In the genomic region with DNA sequence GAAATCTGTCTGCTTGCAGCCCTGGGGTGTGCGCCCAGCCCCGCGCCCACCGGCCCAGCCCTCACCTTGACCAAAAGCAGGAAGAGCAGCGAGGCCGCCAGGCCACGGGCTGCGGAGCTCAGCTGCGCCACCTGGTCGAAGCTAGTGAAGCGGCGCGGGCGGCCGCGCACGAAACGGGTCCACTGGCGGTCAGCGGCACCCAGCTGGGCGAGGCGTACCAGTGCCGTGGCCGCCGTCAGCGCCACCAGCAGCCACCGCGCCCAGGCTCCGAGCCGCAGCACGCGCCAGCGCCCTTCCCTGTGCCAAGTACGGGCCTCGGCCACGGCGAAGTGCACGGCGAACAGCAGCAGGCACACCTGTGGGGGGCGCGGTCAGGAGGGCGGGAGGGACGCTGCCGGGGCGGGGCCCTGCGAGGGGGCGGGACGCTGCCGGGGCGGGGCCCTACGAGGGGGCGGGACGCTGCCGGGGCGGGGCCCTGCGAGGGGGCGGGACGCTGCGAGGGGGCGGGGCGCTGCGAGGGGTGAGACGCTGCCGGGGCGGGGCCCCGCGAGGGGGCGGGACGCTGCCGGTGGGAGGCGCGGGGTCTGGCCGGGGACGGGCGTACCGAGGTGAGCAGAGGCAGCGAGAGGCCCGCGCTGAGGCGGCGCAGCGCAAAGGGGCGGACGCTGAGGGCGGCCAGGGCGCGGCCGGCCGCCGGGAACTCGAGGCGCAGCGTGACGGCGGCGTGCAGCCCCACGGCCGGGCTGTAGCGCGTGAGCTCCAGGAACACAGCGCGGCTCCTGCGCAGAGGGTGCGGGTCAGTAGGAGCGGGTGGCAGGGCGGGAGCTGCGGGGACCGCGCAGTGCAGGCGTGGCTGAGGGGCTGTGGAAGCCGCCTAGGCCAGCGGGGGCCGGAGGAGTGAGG, we compare ENCODE assay signal across 8 cellular contexts. TPM values are rescaled to one million over a fixed set of nuclear protein-coding genes. Genes with fewer than 3 reads are reported as not detected.
DNase-seq lines count a peak whose midpoint lies in the region; FAIRE-seq and TF ChIP-seq lines count a peak whose summit lies in the region.

No MANE protein-coding gene starts in this region.

- peak overlapping the region; percentile 35 for H3K4me3 ChIP-seq in brain microvascular endothelial cell (ENCODE audit: low read depth, low read length)

- TF ChIP-seq POLR2A in GM12892 (IDR thresholded peaks at IDR 0.05; ENCODE audit: low read depth, low read length): no peak

- peak; percentile 26; the same call in 1 of the 2 replicates for TF ChIP-seq EP300 in Ishikawa (IDR thresholded peaks at IDR 0.05; ENCODE audit: borderline replicate concordance)

- H3K27me3 ChIP-seq in brain microvascular endothelial cell (replicated peaks): no peaks in the 10 kb centered on the region

- H3K27ac ChIP-seq in brain microvascular endothelial cell: no peak overlapping the region

- peak; percentile 58; the same call in 1 of the 2 replicates for TF ChIP-seq RAD21 in Ishikawa (IDR thresholded peaks at IDR 0.05; ENCODE audit: low read depth)

- in situ Hi-C loops in brain microvascular endothelial cell (cut with HindIII; ENCODE audit: low pct_ligation_motif_present, low sequenced_read_pairs): no loop called here

- no peak for FAIRE-seq in GM12892 (lab: Jason Lieb, UNC)

- TF ChIP-seq CTCF in brain microvascular endothelial cell (IDR thresholded peaks at IDR 0.05; ENCODE audit: low read depth, low read length, missing control alignments): no peak

- DNase-seq in brain microvascular endothelial cell: peak; percentile 17
- peak; percentile 100 for DNase-seq in iPS-NIHi11 (ENCODE audit: low spot score)
- DNase-seq in stimulated activated CD4-positive, alpha-beta T cell treated with anti-CD3 and anti-CD28 coated beads, Interleukin-4, amount 100 ng/mL, for 1 hour: peak; percentile 18
- DNase-seq in NCI-H524 treated with DMSO at 0.1 percent for 48 hours (lab: John Stamatoyannopoulos, UW): no peak
- no peak for DNase-seq in NCI-H446 treated with DMSO at 0.1 percent for 48 hours (lab: John Stamatoyannopoulos, UW)
- no peak for DNase-seq in cerebellar nuclear complex (lab: John Stamatoyannopoulos, UW)
- DNase-seq in GM12892 (ENCODE audit: insufficient read length): no peak

- H3K36me3 ChIP-seq in brain microvascular endothelial cell (replicated peaks): peaks cover 83% of the 10 kb centered on the region

TF ChIP-seq in Ishikawa, 13 proteins besides CTCF, POLR2A, EP300 and RAD21:
- TF ChIP-seq, protein P1, sequence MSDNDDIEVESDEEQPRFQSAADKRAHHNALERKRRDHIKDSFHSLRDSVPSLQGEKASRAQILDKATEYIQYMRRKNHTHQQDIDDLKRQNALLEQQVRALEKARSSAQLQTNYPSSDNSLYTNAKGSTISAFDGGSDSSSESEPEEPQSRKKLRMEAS (IDR thresholded peaks at IDR 0.05): peak; percentile 91
- TF ChIP-seq, protein P2, sequence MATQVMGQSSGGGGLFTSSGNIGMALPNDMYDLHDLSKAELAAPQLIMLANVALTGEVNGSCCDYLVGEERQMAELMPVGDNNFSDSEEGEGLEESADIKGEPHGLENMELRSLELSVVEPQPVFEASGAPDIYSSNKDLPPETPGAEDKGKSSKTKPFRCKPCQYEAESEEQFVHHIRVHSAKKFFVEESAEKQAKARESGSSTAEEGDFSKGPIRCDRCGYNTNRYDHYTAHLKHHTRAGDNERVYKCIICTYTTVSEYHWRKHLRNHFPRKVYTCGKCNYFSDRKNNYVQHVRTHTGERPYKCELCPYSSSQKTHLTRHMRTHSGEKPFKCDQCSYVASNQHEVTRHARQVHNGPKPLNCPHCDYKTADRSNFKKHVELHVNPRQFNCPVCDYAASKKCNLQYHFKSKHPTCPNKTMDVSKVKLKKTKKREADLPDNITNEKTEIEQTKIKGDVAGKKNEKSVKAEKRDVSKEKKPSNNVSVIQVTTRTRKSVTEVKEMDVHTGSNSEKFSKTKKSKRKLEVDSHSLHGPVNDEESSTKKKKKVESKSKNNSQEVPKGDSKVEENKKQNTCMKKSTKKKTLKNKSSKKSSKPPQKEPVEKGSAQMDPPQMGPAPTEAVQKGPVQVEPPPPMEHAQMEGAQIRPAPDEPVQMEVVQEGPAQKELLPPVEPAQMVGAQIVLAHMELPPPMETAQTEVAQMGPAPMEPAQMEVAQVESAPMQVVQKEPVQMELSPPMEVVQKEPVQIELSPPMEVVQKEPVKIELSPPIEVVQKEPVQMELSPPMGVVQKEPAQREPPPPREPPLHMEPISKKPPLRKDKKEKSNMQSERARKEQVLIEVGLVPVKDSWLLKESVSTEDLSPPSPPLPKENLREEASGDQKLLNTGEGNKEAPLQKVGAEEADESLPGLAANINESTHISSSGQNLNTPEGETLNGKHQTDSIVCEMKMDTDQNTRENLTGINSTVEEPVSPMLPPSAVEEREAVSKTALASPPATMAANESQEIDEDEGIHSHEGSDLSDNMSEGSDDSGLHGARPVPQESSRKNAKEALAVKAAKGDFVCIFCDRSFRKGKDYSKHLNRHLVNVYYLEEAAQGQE (IDR thresholded peaks at IDR 0.05; ENCODE audit: low read depth): no peak
- TF ChIP-seq ZBTB7A (IDR thresholded peaks at IDR 0.05; ENCODE audit: low read depth) (peak; percentile 65; the same call in 1 of the 2 replicates), NFIC (IDR thresholded peaks at IDR 0.05) (peak; percentile 88), TCF12 (IDR thresholded peaks at IDR 0.05; ENCODE audit: low read depth) (peak; percentile 84; the same call in 1 of the 2 replicates), CEBPB (IDR thresholded peaks at IDR 0.05) (peak; percentile 9; the same call in 1 of the 2 replicates), YY1 (IDR thresholded peaks at IDR 0.05; ENCODE audit: low read depth) (0 out of 2 replicates have a peak, but pooled peaks have one; percentile 22), TEAD4 (IDR thresholded peaks at IDR 0.05) (peak; percentile 66), TAF1 (IDR thresholded peaks at IDR 0.05; ENCODE audit: low read depth) (no peak), EGR1 (IDR thresholded peaks at IDR 0.05) (peak; percentile 33; the same call in 1 of the 2 replicates), CREB1 (IDR thresholded peaks at IDR 0.05; ENCODE audit: low read depth) (no peak), FOXM1 (IDR thresholded peaks at IDR 0.05; ENCODE audit: borderline replicate concordance, low read depth) (no peak)
- TF ChIP-seq, protein P3, sequence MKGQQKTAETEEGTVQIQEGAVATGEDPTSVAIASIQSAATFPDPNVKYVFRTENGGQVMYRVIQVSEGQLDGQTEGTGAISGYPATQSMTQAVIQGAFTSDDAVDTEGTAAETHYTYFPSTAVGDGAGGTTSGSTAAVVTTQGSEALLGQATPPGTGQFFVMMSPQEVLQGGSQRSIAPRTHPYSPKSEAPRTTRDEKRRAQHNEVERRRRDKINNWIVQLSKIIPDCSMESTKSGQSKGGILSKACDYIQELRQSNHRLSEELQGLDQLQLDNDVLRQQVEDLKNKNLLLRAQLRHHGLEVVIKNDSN (IDR thresholded peaks at IDR 0.05): no peak

RNA-seq across cellular contexts. Expression of a gene that starts 43.3 kb away (rescaled TPM):
- polyA plus RNA-seq in GM12892 (2012; ENCODE audit: missing spikeins): 23.7 TPM

RNA-seq across cellular contexts. Expression of a gene that starts 43.4 kb away (rescaled TPM):
- 8.4 TPM for polyA plus RNA-seq in GM12892 (2012; ENCODE audit: missing spikeins)

RNA-seq across cellular contexts. Expression of a gene that starts 44.6 kb away (rescaled TPM):
- polyA plus RNA-seq in GM12892 (2012; ENCODE audit: missing spikeins): 9.3 TPM

RNA-seq across cellular contexts. Expression of a gene that starts 57.4 kb away (rescaled TPM):
- 3.2 TPM for polyA plus RNA-seq in GM12892 (2012; ENCODE audit: missing spikeins)

Comparison
In these comparisons a context has a peak if more than half of its experiments do, and no peak if none do; other contexts are left out.
1. DNase-seq: peak in brain microvascular endothelial cell (single experiment), iPS-NIHi11 (single experiment) and stimulated activated CD4-positive, alpha-beta T cell treated with anti-CD3 and anti-CD28 coated beads, Interleukin-4, amount 100 ng/mL, for 1 hour (single experiment); none in NCI-H524 treated with DMSO at 0.1 percent for 48 hours (single experiment), NCI-H446 treated with DMSO at 0.1 percent for 48 hours (single experiment), cerebellar nuclear complex (0 of 2) and GM12892 (single experiment).